In the genomic region with DNA sequence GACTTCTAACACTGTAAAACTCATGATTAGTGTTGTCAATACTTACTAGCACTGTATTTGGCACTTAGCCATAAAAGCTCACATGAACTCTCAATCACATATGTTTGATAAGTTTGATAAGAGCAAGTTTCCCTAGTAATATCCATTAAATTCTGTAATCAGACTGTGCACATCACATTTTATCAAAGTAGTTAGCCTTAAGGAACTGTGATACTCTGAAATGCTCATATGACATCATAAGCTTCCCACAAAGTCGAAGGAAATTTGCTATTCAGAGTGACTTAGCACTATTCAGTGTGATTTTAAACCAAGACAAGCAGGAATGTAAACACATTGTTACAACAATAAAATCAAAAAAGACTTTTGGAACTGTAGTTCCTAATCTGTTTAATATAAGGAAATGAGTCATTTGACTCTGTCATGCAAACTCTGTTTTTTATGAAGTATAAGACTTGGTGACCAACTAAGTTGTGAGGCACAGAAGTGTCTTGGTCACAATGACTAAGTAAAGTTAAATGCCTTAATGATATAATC, we compare ENCODE assay signal across 9 cellular contexts. TPM values are rescaled to one million over a fixed set of nuclear protein-coding genes. Genes with fewer than 3 reads are reported as not detected.
DNase-seq lines count a peak whose midpoint lies in the region; ATAC-seq, FAIRE-seq and TF ChIP-seq lines count a peak whose summit lies in the region.
"Had no signal": no experiment of that assay in that cellular context is flagged by ENCODE, and none has a peak within 500 bp of the region (broad histone marks: within the 10 kb centered on the region; RNA-seq: fewer than 3 reads in every experiment).

No MANE protein-coding gene starts in this region.

- TF ChIP-seq CTCF in IMR-90 (conservative IDR thresholded peaks at IDR 0.05; ENCODE audit: low read depth, low read length): no peak
- TF ChIP-seq CTCF in choroid plexus epithelial cell (conservative IDR thresholded peaks at IDR 0.05; ENCODE audit: low read depth, low read length): no peak
- TF ChIP-seq CTCF in D721Med (IDR thresholded peaks at IDR 0.05; ENCODE audit: insufficient read depth, missing control alignments): no peak
- TF ChIP-seq CTCF in heart left ventricle (IDR thresholded peaks at IDR 0.05): no peak

- no peaks in the 10 kb centered on the region for H3K36me3 Mint-ChIP-seq in stimulated activated memory B cell treated with anti-CD40 and anti-IgM and Interleukin-4, amounts not matched to agents 10 μg/mL and 1 μg/mL and 100 μg/mL, for 72 hours

- H3K9me3 Mint-ChIP-seq in stimulated activated memory B cell treated with anti-CD40 and anti-IgM and Interleukin-4, amounts not matched to agents 10 μg/mL and 1 μg/mL and 100 μg/mL, for 72 hours: no peaks in the 10 kb centered on the region

- dilution Hi-C loops in IMR-90 (cut with HindIII; ENCODE audit: low sequenced_read_pairs, unreplicated experiment): no loop called here

- no peak for FAIRE-seq in D721Med (lab: Jason Lieb, UNC)

- ATAC-seq in IMR-90 (ENCODE audit: low read depth) (peak; percentile 84), heart left ventricle (no peak)
- no peak for ATAC-seq in stimulated activated memory B cell treated with anti-CD40 and anti-IgM and Interleukin-4, amounts not matched to agents 10 μg/mL and 1 μg/mL and 100 μg/mL, for 72 hours

- peak overlapping the region; percentile 71; the same call in 1 of the 2 replicates for H3K4ac ChIP-seq in IMR-90 (ENCODE audit: low read depth, low read length)

- H3K36me3 ChIP-seq in IMR-90 (ENCODE audit: control insufficient read depth, insufficient read depth, low read length) (peaks cover 9% of the 10 kb centered on the region), heart left ventricle (no peaks in the 10 kb centered on the region)

- peak overlapping the region; percentile 77; the same call in 1 of the 2 replicates for H3K27ac ChIP-seq in IMR-90 (ENCODE audit: insufficient read depth, low read length)
- H3K27ac ChIP-seq in heart left ventricle: peak overlapping the region in 2 of 12 donors; percentile 2 to 17
- H3K27ac ChIP-seq: C4-2B had no signal

- peak overlapping the region; percentile 51 for H3K27ac Mint-ChIP-seq in stimulated activated memory B cell treated with anti-CD40 and anti-IgM and Interleukin-4, amounts not matched to agents 10 μg/mL and 1 μg/mL and 100 μg/mL, for 72 hours

- peaks cover 9 to 29% of the 10 kb centered on the region in 2 experiments for H3K79me1 ChIP-seq in IMR-90 (ENCODE audit: low read depth in 1 of 2, low read length in 2 of 2)

- no CpG with 5 or more reads among the region's 1 CpG for WGBS in IMR-90 (ENCODE audit: extremely low coverage in 2 of 2, insufficient read length in 1 of 2), 2 experiments
- 43 to 48% (median 46%) methylated on average over 1 of the region's 1 CpG for WGBS in heart left ventricle, 4 donors

- no peak overlapping the region for H3K4me3 Mint-ChIP-seq in stimulated activated memory B cell treated with anti-CD40 and anti-IgM and Interleukin-4, amounts not matched to agents 10 μg/mL and 1 μg/mL and 100 μg/mL, for 72 hours

- no peak overlapping the region for H2AFZ ChIP-seq in IMR-90 (replicated peaks; ENCODE audit: low read length, poor library complexity)

- H3K9me3 ChIP-seq in IMR-90 (ENCODE audit: control insufficient read depth, insufficient read depth, low read length) (no peaks in the 10 kb centered on the region), heart left ventricle (no peaks in the 10 kb centered on the region)

- 0 out of 2 replicates have a peak overlapping the region, but pooled peaks have one; percentile 8 for H3K14ac ChIP-seq in IMR-90 (replicated peaks; ENCODE audit: low read depth, low read length)

- H3K27me3 ChIP-seq in IMR-90 (ENCODE audit: control insufficient read depth, insufficient read depth, low read length) (no peaks in the 10 kb centered on the region), heart left ventricle (no peaks in the 10 kb centered on the region)

- DNase-seq in SIG-M5 treated with dmso at 0.1 percent for 504 hours (lab: John Stamatoyannopoulos, UW; ENCODE audit: unreplicated experiment) (peak; percentile 5), SIG-M5 (lab: John Stamatoyannopoulos, UW) (no peak), IMR-90 (peak; percentile 97), choroid plexus epithelial cell (ENCODE audit: low read depth) (peak; percentile 80), D721Med (ENCODE audit: insufficient read length, low spot score) (no peak), heart left ventricle (no peak)
- no peak for DNase-seq in stimulated activated CD4-positive, alpha-beta T cell treated with anti-CD3 and anti-CD28 coated beads, Interleukin-12 subunit alpha, Interleukin-12 subunit beta, amount 100 ng/mL, for 4 hours

- H2BK120ac ChIP-seq in IMR-90 (ENCODE audit: low read depth, low read length): peak overlapping the region; percentile 83

- peak overlapping the region; percentile 79 for H4K91ac ChIP-seq in IMR-90 (ENCODE audit: insufficient read depth, low read depth, low read length)

- H2BK5ac ChIP-seq in IMR-90 (ENCODE audit: low read depth, low read length, poor library complexity, severe bottlenecking): peak overlapping the region; percentile 94

- BruUV-seq in IMR-90 (replicated peaks; lab: Mats Ljungman, UMichigan): no TSS peak

- TF ChIP-seq RAD21 in IMR-90 (IDR thresholded peaks at IDR 0.05; ENCODE audit: low read length): no peak

- H3K27me3 Mint-ChIP-seq in stimulated activated memory B cell treated with anti-CD40 and anti-IgM and Interleukin-4, amounts not matched to agents 10 μg/mL and 1 μg/mL and 100 μg/mL, for 72 hours: no peaks in the 10 kb centered on the region

- peak overlapping the region; percentile 60; the same call in 1 of the 2 replicates for H2BK20ac ChIP-seq in IMR-90 (ENCODE audit: low read depth, low read length)

- no peaks in the 10 kb centered on the region for H4K20me1 ChIP-seq in IMR-90 (ENCODE audit: insufficient read depth, low read length)

- H2AK9ac ChIP-seq in IMR-90 (replicated peaks; ENCODE audit: low read depth, low read length, poor library complexity): no peak overlapping the region

- H3K23ac ChIP-seq in IMR-90 (ENCODE audit: low read depth, low read length): peak overlapping the region; percentile 55; the same call in 1 of the 2 replicates

- H3K18ac ChIP-seq in IMR-90 (ENCODE audit: low read depth, low read length): peak overlapping the region; percentile 95

- CTCF ChIA-PET in IMR-90 (lab: Yijun Ruan, JAX): interaction anchor here (1.4 kb wide), 1 partner anchor 259 kb away, joined by 3 read pairs; no protein-coding TSS in a partner anchor

- peaks cover 3% of the 10 kb centered on the region for H3K9me1 ChIP-seq in IMR-90 (ENCODE audit: insufficient read depth, low read length)

- H3K56ac ChIP-seq in IMR-90 (ENCODE audit: extremely low read depth, insufficient read depth, low read length): peak overlapping the region; percentile 81; the same call in 1 of the 2 replicates

- POLR2A ChIA-PET in IMR-90 (lab: Charles Lee; ENCODE audit: unreplicated experiment): no interaction called here

- peak overlapping the region; percentile 13; the same call in 1 of the 2 replicates for H3K9ac ChIP-seq in IMR-90 (ENCODE audit: low read depth, low read length)

- H2AK5ac ChIP-seq in IMR-90 (ENCODE audit: low read depth, low read length): no peak overlapping the region

- in situ Hi-C loops in IMR-90 (cut with MboI; ENCODE audit: low sequenced_read_pairs): no loop called here

- H3K4me3 ChIP-seq in IMR-90 (ENCODE audit: insufficient read depth, low read depth, low read length) (no peak overlapping the region), choroid plexus epithelial cell (ENCODE audit: low read depth, low read length) (no peak overlapping the region), heart left ventricle (no peak overlapping the region)

- H4K8ac ChIP-seq in IMR-90 (ENCODE audit: low read depth in 2 of 2, low read length in 2 of 2): peak overlapping the region in 1 of 2 experiments; percentile 74; a peak in 3 of 4 replicates

- peak overlapping the region; percentile 93 for H4K5ac ChIP-seq in IMR-90 (ENCODE audit: low read depth, low read length)

- intact Hi-C loops in IMR-90 (cut with micrococcal nuclease) (no loop called here), heart left ventricle (cut with DNase I) (no loop called here)

- H3K4me1 ChIP-seq in IMR-90 (ENCODE audit: control insufficient read depth, insufficient read depth, low read length) (peaks cover 4% of the 10 kb centered on the region), heart left ventricle (peaks cover 0 to 12% (median 0%) of the 10 kb centered on the region in 12 donors)

- no peaks in the 10 kb centered on the region for H3K4me1 Mint-ChIP-seq in stimulated activated memory B cell treated with anti-CD40 and anti-IgM and Interleukin-4, amounts not matched to agents 10 μg/mL and 1 μg/mL and 100 μg/mL, for 72 hours

- no peak for TF ChIP-seq POLR2A in IMR-90 (IDR thresholded peaks at IDR 0.05; ENCODE audit: low read depth, low read length)
- TF ChIP-seq POLR2A in heart left ventricle (IDR thresholded peaks at IDR 0.05): no peak

- H3K4me2 ChIP-seq in IMR-90 (ENCODE audit: low read depth, low read length): peak overlapping the region; percentile 63; the same call in 1 of the 2 replicates

- no peak overlapping the region; the same call in 2 of the 3 replicates for H2BK15ac ChIP-seq in IMR-90 (ENCODE audit: low read depth, low read length)

TF ChIP-seq in IMR-90, 13 proteins besides CTCF, POLR2A, EP300 and RAD21 (continues in another document):
- no peak for TF ChIP-seq MAZ (IDR thresholded peaks at IDR 0.05; ENCODE audit: borderline replicate concordance, low read depth, low read length)
- peak; percentile 91 for TF ChIP-seq MAFK (IDR thresholded peaks at IDR 0.05; ENCODE audit: low read depth, low read length)
- TF ChIP-seq BHLHE40 (IDR thresholded peaks at IDR 0.05; ENCODE audit: low read depth, low read length): peak; percentile 44
- TF ChIP-seq, protein P1, sequence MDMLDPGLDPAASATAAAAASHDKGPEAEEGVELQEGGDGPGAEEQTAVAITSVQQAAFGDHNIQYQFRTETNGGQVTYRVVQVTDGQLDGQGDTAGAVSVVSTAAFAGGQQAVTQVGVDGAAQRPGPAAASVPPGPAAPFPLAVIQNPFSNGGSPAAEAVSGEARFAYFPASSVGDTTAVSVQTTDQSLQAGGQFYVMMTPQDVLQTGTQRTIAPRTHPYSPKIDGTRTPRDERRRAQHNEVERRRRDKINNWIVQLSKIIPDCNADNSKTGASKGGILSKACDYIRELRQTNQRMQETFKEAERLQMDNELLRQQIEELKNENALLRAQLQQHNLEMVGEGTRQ (IDR thresholded peaks at IDR 0.05; ENCODE audit: low read depth, low read length): no peak
- TF ChIP-seq NFE2L2 (IDR thresholded peaks at IDR 0.05; ENCODE audit: low read depth, low read length): peak; percentile 100
- no peak for TF ChIP-seq RCOR1 (IDR thresholded peaks at IDR 0.05; ENCODE audit: insufficient replicate concordance, low read length)
- TF ChIP-seq FOS (IDR thresholded peaks at IDR 0.05; ENCODE audit: low read depth, low read length): peak; percentile 81

RNA-seq across cellular contexts. Expression of a gene that starts 6.7 kb away (rescaled TPM):
- total RNA-seq in IMR-90 (2012; rRNA removed): 24.7 and 35.6 TPM in 2 replicates
- polyA plus RNA-seq in IMR-90 (2012; rRNA removed): 5.6 and 8.3 TPM in 2 replicates
- 1.1 and 1.5 TPM in 2 replicates for polyA plus RNA-seq in IMR-90 (2012; cell fraction: cytosol; rRNA removed)
- polyA plus RNA-seq in IMR-90 (2012; cell fraction: nucleus; rRNA removed; ENCODE audit: low replicate concordance): 1.2 and 14.0 TPM in 2 replicates
- 1 to 10 TPM in 1 of 9 donors, under 1 TPM in 7, not detected in 1; 0.04 to 1.0 (median 0.13) TPM for total RNA-seq in heart left ventricle
- polyA plus RNA-seq in heart left ventricle: under 1 TPM; 0.04 to 0.10 TPM

Comparison
In these comparisons a context has a peak if more than half of its experiments do, and no peak if none do; other contexts are left out.
1. DNase-seq: peak in SIG-M5 treated with dmso at 0.1 percent for 504 hours (single experiment), IMR-90 (single experiment) and choroid plexus epithelial cell (single experiment); none in SIG-M5 (single experiment), stimulated activated CD4-positive, alpha-beta T cell treated with anti-CD3 and anti-CD28 coated beads, Interleukin-12 subunit alpha, Interleukin-12 subunit beta, amount 100 ng/mL, for 4 hours (single experiment), D721Med (single experiment) and heart left ventricle (0 of 5).
2. RNA of a gene that starts 6.7 kb away (total RNA-seq): 24.7 to 35.6 TPM in IMR-90; 0.04 to 1.0 TPM in heart left ventricle; every median in the first group is over 10 times any median in the second.